In genomic region chr7:4712371-4713182, GRCh38 we compare ENCODE assay signal across 8 cellular contexts. TPM values are rescaled to one million over a fixed set of nuclear protein-coding genes. Genes with fewer than 3 reads are reported as not detected.
DNase-seq lines count a peak whose midpoint lies in the region; ATAC-seq and TF ChIP-seq lines count a peak whose summit lies in the region.

No MANE protein-coding gene starts in this region.

- no peak overlapping the region for H3K4me3 Mint-ChIP-seq in chondrocyte (ENCODE audit: unreplicated experiment)
- peak overlapping the region; percentile 40 for H3K4me3 Mint-ChIP-seq in stimulated activated effector memory CD8-positive, alpha-beta T cell treated with anti-CD3 and anti-CD28 coated beads, Interleukin-12 subunit alpha, Interleukin-12 subunit beta, amount 100 ng/mL, for 72 hours

- no peaks in the 10 kb centered on the region for H3K27me3 Mint-ChIP-seq in chondrocyte (ENCODE audit: low read depth)

- TF ChIP-seq CTCF in chondrocyte (IDR thresholded peaks at IDR 0.05), result no peak

- H3K4me1 Mint-ChIP-seq in chondrocyte (ENCODE audit: low read depth), result peaks cover 64% of the 10 kb centered on the region
- peaks cover 65% of the 10 kb centered on the region for H3K4me1 Mint-ChIP-seq in stimulated activated effector memory CD8-positive, alpha-beta T cell treated with anti-CD3 and anti-CD28 coated beads, Interleukin-12 subunit alpha, Interleukin-12 subunit beta, amount 100 ng/mL, for 72 hours

- ATAC-seq in GM21360 (IDR thresholded peaks at IDR 0.05; ENCODE audit: unreplicated experiment) (peak; percentile 45), HG02678 (IDR thresholded peaks at IDR 0.05; ENCODE audit: unreplicated experiment) (no peak), GM19463 (IDR thresholded peaks at IDR 0.05; ENCODE audit: unreplicated experiment) (no peak)
- ATAC-seq in stimulated activated effector memory CD8-positive, alpha-beta T cell treated with anti-CD3 and anti-CD28 coated beads, Interleukin-12 subunit alpha, Interleukin-12 subunit beta, amount 100 ng/mL, for 72 hours, result peak; percentile 91

- DNase-seq in DMS153 (lab: John Stamatoyannopoulos, UW) (peak; percentile 97), NCI-H187 treated with DMSO at 0.1 percent for 48 hours (lab: John Stamatoyannopoulos, UW) (peak; percentile 84), chondrocyte (ENCODE audit: low spot score) (no peak), UCSD-AML1 (lab: John Stamatoyannopoulos, UW; ENCODE audit: unreplicated experiment) (no peak)
- DNase-seq in stimulated activated effector memory CD8-positive, alpha-beta T cell treated with anti-CD3 and anti-CD28 coated beads, Interleukin-12 subunit alpha, Interleukin-12 subunit beta, amount 100 ng/mL, for 72 hours (ENCODE audit: low spot score in 2 of 2), result no peak

- H3K27ac Mint-ChIP-seq in chondrocyte (ENCODE audit: unreplicated experiment), result peak overlapping the region; percentile 39
- H3K27ac Mint-ChIP-seq in stimulated activated effector memory CD8-positive, alpha-beta T cell treated with anti-CD3 and anti-CD28 coated beads, Interleukin-12 subunit alpha, Interleukin-12 subunit beta, amount 100 ng/mL, for 72 hours, result peak overlapping the region; percentile 72

- H3K9me3 Mint-ChIP-seq in chondrocyte (ENCODE audit: low read depth), result no peaks in the 10 kb centered on the region
- H3K9me3 Mint-ChIP-seq in stimulated activated effector memory CD8-positive, alpha-beta T cell treated with anti-CD3 and anti-CD28 coated beads, Interleukin-12 subunit alpha, Interleukin-12 subunit beta, amount 100 ng/mL, for 72 hours, result no peaks in the 10 kb centered on the region

- peaks cover 7% of the 10 kb centered on the region for H3K36me3 Mint-ChIP-seq in chondrocyte (ENCODE audit: low read depth)
- H3K36me3 Mint-ChIP-seq in stimulated activated effector memory CD8-positive, alpha-beta T cell treated with anti-CD3 and anti-CD28 coated beads, Interleukin-12 subunit alpha, Interleukin-12 subunit beta, amount 100 ng/mL, for 72 hours, result peaks cover 13% of the 10 kb centered on the region

RNA-seq across cellular contexts. Expression of gene FOXK1, which starts 30.5 kb away (rescaled TPM):
- total RNA-seq in chondrocyte, result 53.3 to 78.3 TPM (median 77.9 TPM) in 3 replicates

Comparison
In these comparisons a context has a peak if more than half of its experiments do, and no peak if none do; other contexts are left out.
1. DNase-seq: peak in DMS153 (single experiment) and NCI-H187 treated with DMSO at 0.1 percent for 48 hours (single experiment); none in chondrocyte (single experiment), stimulated activated effector memory CD8-positive, alpha-beta T cell treated with anti-CD3 and anti-CD28 coated beads, Interleukin-12 subunit alpha, Interleukin-12 subunit beta, amount 100 ng/mL, for 72 hours (0 of 2) and UCSD-AML1 (single experiment).
2. ATAC-seq: peak in GM21360 (single experiment) and stimulated activated effector memory CD8-positive, alpha-beta T cell treated with anti-CD3 and anti-CD28 coated beads, Interleukin-12 subunit alpha, Interleukin-12 subunit beta, amount 100 ng/mL, for 72 hours (single experiment); none in HG02678 (single experiment) and GM19463 (single experiment).